In the genomic region with DNA sequence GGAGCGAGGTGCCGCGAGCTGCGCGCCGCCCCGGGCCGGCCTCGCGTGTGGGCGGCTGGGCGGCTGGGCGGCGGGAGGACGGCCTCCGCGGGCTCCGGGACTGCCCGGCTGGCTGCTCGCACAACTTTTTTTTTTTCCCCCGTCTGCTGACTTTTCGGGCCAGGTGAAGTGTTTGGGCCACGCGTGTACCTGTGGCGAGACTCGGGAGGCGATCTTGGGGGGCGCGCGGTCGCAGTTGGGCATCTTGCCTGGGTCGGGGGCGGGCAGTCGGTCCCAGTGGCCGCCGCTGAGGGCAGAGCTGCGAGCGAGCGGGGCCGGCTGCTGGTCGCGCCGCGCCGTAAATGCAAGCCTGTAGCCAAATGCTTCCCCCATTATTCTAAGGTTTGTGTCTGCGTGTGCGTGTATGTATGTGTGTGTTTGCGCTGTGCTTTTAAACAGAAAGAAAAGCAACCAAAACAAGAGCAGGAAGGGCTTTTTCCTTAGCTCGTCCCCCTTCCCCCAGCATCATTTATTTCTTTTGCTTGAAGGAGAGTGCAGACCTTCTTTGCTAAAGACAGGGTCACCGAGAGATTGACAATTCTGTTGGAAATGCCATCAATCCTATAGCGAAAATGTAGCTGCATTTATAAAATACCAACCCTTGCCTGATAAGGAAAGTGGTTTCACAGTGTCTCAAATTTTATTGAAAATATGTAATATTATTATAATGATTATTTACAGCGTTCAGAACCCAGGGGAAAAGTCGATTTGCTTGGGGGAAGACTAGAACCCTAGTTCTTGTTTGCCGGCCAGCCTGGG, we compare ENCODE assay signal across 10 cellular contexts.
A peak's percentile ranks its signal among the peaks of the same experiment; 100 is the strongest.
DNase-seq lines count a peak whose midpoint lies in the region; ATAC-seq lines count a peak whose summit lies in the region.
"Had no signal": no experiment of that assay in that cellular context is flagged by ENCODE, and none has a peak within 500 bp of the region (broad histone marks: within the 10 kb centered on the region; RNA-seq: fewer than 3 reads in every experiment).

No MANE protein-coding gene starts in this region.

- no peaks in the 10 kb centered on the region for H3K36me3 Mint-ChIP-seq in activated T-helper 2 cell treated with anti-CD3 and anti-CD28 coated beads, Interferon-gamma antibody, Interleukin-2, Interleukin-4, amounts not matched to agents 10 μg/mL and 5 μg/mL and 100 μg/mL, durations not matched to agents 14 hours and 24 hours and 36 hours (ENCODE audit: low read depth)

- H3K36me3 ChIP-seq in H7 (replicated peaks; ENCODE audit: control insufficient read depth, insufficient read depth, low read length), result no peaks in the 10 kb centered on the region
- no peaks in the 10 kb centered on the region for H3K36me3 ChIP-seq in iPS-18a (ENCODE audit: control insufficient read depth, low read depth, low read length)
- no peaks in the 10 kb centered on the region for H3K36me3 ChIP-seq in skeletal muscle tissue (ENCODE audit: control insufficient read depth in 3 of 3, insufficient read depth in 3 of 3, low read length in 3 of 3)

- intact Hi-C loops in activated T-helper 2 cell treated with anti-CD3 and anti-CD28 coated beads, Interferon-gamma antibody, Interleukin-2, Interleukin-4, amounts not matched to agents 10 μg/mL and 5 μg/mL and 100 μg/mL, durations not matched to agents 14 hours and 24 hours and 36 hours (cut with micrococcal nuclease), result loop anchor here (10.0 kb wide), 2 partner anchors 146 to 426 kb away; a partner anchor contains a TSS

- H3K9ac ChIP-seq in iPS-18a (ENCODE audit: low read length) (no peak overlapping the region), skeletal muscle tissue (ENCODE audit: low read depth in 1 of 3, low read length in 3 of 3) (peak overlapping the region in 2 of 3 donors; percentile 23 to 54)

- H3K9me3 ChIP-seq in iPS-18a (ENCODE audit: control insufficient read depth, low read depth, low read length) (no peaks in the 10 kb centered on the region), skeletal muscle tissue (ENCODE audit: control insufficient read depth in 3 of 3, low read length in 3 of 3) (no peaks in the 10 kb centered on the region)

- H3K27me3 Mint-ChIP-seq in activated T-helper 2 cell treated with anti-CD3 and anti-CD28 coated beads, Interferon-gamma antibody, Interleukin-2, Interleukin-4, amounts not matched to agents 10 μg/mL and 5 μg/mL and 100 μg/mL, durations not matched to agents 14 hours and 24 hours and 36 hours (ENCODE audit: low read depth), result peaks cover 63% of the 10 kb centered on the region

- peaks cover 22% of the 10 kb centered on the region for H3K4me1 ChIP-seq in iPS-18a (ENCODE audit: control insufficient read depth, low read depth, low read length)
- peaks cover 11 to 21% (median 16%) of the 10 kb centered on the region in 3 donors for H3K4me1 ChIP-seq in skeletal muscle tissue (ENCODE audit: control insufficient read depth in 3 of 3, insufficient read depth in 3 of 3, low read length in 3 of 3)

- H3K27ac ChIP-seq in iPS-18a (ENCODE audit: low read length), result no peak overlapping the region
- H3K27ac ChIP-seq in skeletal muscle tissue (ENCODE audit: low read depth, low read length), result no peak overlapping the region

- no peak overlapping the region for H3K27ac Mint-ChIP-seq in activated T-helper 2 cell treated with anti-CD3 and anti-CD28 coated beads, Interferon-gamma antibody, Interleukin-2, Interleukin-4, amounts not matched to agents 10 μg/mL and 5 μg/mL and 100 μg/mL, durations not matched to agents 14 hours and 24 hours and 36 hours

- no peaks in the 10 kb centered on the region for H3K9me3 Mint-ChIP-seq in activated T-helper 2 cell treated with anti-CD3 and anti-CD28 coated beads, Interferon-gamma antibody, Interleukin-2, Interleukin-4, amounts not matched to agents 10 μg/mL and 5 μg/mL and 100 μg/mL, durations not matched to agents 14 hours and 24 hours and 36 hours

- ATAC-seq in HG02970 (IDR thresholded peaks at IDR 0.05; ENCODE audit: low FRiP score, unreplicated experiment) (no peak), HG03460 (IDR thresholded peaks at IDR 0.05; ENCODE audit: unreplicated experiment) (no peak)

- H3K4me3 Mint-ChIP-seq in activated T-helper 2 cell treated with anti-CD3 and anti-CD28 coated beads, Interferon-gamma antibody, Interleukin-2, Interleukin-4, amounts not matched to agents 10 μg/mL and 5 μg/mL and 100 μg/mL, durations not matched to agents 14 hours and 24 hours and 36 hours (ENCODE audit: low read depth), result peak overlapping the region; percentile 42

- DNase-seq in H7 (peak; percentile 82), HuH-7.5 (ENCODE audit: low spot score) (no peak)
- no peak for DNase-seq in activated T-helper 2 cell treated with anti-CD3 and anti-CD28 coated beads, Interferon-gamma antibody, Interleukin-2, Interleukin-4, amounts not matched to agents 10 μg/mL and 5 μg/mL and 100 μg/mL, durations not matched to agents 14 hours and 24 hours and 36 hours (ENCODE audit: low spot score)
- DNase-seq in activated CD4-positive, CD25-positive, alpha-beta regulatory T cell treated with anti-CD3 and anti-CD28 coated beads, Interleukin-2, amount 50 U/mL, for 72 hours, result no peak
- DNase-seq: foreskin melanocyte, T-helper 9 cell had no signal

- H3K27me3 ChIP-seq in H7 (ENCODE audit: control insufficient read depth, insufficient read depth, low read length) (peaks cover 65% of the 10 kb centered on the region), iPS-18a (ENCODE audit: control insufficient read depth, insufficient read depth, low read length) (peaks cover 85% of the 10 kb centered on the region), skeletal muscle tissue (ENCODE audit: control insufficient read depth in 3 of 3, insufficient read depth in 3 of 3, low read length in 3 of 3) (peaks cover 41 to 52% (median 42%) of the 10 kb centered on the region in 3 donors)

- peaks cover 21% of the 10 kb centered on the region for H3K4me1 Mint-ChIP-seq in activated T-helper 2 cell treated with anti-CD3 and anti-CD28 coated beads, Interferon-gamma antibody, Interleukin-2, Interleukin-4, amounts not matched to agents 10 μg/mL and 5 μg/mL and 100 μg/mL, durations not matched to agents 14 hours and 24 hours and 36 hours (ENCODE audit: low read depth)

- H3K4me3 ChIP-seq in H7 (ENCODE audit: insufficient read depth, low read depth, low read length) (peak overlapping the region; percentile 48), iPS-18a (ENCODE audit: low read length) (peak overlapping the region; percentile 71), skeletal muscle tissue (ENCODE audit: low read length in 3 of 3) (peak overlapping the region; percentile 62 to 67 (median 66))
